1 cellular context compared by ENCODE assay signal in the genomic region with DNA sequence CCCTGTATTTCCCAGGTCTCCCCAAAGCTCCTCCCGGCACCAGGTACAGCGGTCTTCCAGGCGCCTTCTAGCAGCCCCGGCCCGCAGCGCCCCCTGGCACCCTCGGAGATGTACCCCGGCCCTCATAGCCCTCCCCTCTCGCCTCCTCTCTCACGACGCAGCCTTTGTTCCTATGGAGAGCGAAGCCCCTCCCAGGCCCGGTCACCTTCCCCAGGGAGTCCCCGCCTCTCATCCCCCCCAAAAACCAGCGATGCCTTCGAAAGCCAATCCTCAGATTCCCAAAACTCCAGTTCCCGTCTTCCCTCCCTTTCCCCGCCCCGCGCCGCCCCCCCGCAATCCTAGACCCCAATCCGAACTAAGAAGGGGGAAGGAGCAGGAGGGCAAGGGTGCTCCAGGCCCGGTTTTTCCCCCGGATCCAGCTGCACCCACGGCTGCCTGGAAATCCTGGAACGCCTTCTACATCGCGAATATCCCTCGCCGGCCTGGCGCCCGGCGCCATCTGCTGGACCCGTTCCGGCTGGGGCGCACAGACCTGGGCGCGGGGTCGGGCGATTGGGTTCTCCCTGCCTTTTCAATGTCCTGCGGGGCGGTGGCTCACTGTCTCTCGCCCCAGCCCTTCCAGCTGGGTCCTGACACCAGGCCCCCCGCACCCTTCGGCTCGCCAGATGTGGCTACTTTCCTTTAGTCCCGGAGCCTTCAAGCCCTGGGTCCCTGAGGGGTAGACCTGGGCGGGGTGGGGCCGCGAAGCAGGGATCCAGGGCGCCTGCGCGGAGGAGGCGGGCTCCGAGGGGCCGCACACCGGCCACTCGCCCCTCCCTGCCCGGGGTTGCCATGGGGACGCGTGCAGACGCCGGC.
A peak's percentile ranks its signal among the peaks of the same experiment; 100 is the strongest.
TF ChIP-seq lines count a peak whose summit lies in the region.

A gene with protein sequence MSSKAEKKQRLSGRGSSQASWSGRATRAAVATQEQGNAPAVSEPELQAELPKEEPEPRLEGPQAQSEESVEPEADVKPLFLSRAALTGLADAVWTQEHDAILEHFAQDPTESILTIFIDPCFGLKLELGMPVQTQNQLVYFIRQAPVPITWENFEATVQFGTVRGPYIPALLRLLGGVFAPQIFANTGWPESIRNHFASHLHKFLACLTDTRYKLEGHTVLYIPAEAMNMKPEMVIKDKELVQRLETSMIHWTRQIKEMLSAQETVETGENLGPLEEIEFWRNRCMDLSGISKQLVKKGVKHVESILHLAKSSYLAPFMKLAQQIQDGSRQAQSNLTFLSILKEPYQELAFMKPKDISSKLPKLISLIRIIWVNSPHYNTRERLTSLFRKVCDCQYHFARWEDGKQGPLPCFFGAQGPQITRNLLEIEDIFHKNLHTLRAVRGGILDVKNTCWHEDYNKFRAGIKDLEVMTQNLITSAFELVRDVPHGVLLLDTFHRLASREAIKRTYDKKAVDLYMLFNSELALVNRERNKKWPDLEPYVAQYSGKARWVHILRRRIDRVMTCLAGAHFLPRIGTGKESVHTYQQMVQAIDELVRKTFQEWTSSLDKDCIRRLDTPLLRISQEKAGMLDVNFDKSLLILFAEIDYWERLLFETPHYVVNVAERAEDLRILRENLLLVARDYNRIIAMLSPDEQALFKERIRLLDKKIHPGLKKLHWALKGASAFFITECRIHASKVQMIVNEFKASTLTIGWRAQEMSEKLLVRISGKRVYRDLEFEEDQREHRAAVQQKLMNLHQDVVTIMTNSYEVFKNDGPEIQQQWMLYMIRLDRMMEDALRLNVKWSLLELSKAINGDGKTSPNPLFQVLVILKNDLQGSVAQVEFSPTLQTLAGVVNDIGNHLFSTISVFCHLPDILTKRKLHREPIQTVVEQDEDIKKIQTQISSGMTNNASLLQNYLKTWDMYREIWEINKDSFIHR (N-terminal part only) (plus strand): TSS at position 844 of the 855 bp plus-strand sequence. CDS start 1,991 bp downstream, outside the sequence.

TF ChIP-seq in H1, 55 proteins besides CTCF, POLR2A, EP300 and RAD21 (continued from another document):
- TF ChIP-seq TAF7 (optimal IDR thresholded peaks at IDR 0.05; ENCODE audit: borderline replicate concordance, low read depth, low read length) (peak; percentile 54), CBX8 (IDR thresholded peaks at IDR 0.05; ENCODE audit: borderline replicate concordance, low read depth, low read length) (no peak), POU5F1 (IDR thresholded peaks at IDR 0.05; ENCODE audit: low read depth, low read length) (no peak)
